Comparison of ENCODE assay signal across 8 cellular contexts in the genomic region with DNA sequence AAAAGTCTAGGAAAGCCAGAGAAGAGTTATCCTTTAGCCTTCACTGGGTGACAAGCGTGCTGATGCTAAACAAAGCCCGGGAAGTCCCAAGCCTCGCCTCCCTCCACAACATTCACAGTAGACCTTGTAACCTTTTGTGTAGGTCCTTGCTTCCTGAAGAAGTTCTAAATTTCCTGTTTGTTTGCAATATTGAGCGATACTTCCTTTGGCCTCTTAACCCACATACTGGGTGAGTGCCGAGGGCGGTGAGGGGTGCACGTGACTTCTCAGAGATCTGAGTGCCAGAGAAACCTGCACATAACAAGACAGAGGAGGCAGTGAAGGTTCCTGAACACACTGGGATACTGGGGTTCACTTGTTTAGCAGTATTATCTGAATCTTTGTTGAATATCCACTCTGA.
A peak's percentile ranks its signal among the peaks of the same experiment; 100 is the strongest.
DNase-seq lines count a peak whose midpoint lies in the region; ATAC-seq lines count a peak whose summit lies in the region.
"Had no signal": no experiment of that assay in that cellular context is flagged by ENCODE, and none has a peak within 500 bp of the region (broad histone marks: within the 10 kb centered on the region; RNA-seq: fewer than 3 reads in every experiment).

No MANE protein-coding gene starts in this region.

- no peaks in the 10 kb centered on the region for H3K9me3 ChIP-seq in HAP-1

- DNase-seq in T follicular helper cell (ENCODE audit: low read depth) (peak; percentile 28), iris pigment epithelial cell (ENCODE audit: low read depth) (peak; percentile 13), NOMO-1 (lab: John Stamatoyannopoulos, UW; ENCODE audit: unreplicated experiment in 2 of 2) (no peak), HAP-1 (ENCODE audit: low spot score in 2 of 2) (no peak)
- DNase-seq in activated T-cell treated with anti-CD3 and anti-CD28 coated beads, Interleukin-2, amount 50 U/mL, for 24 hours, result no peak
- DNase-seq: HCEC 1CT had no signal

- H3K4me3 ChIP-seq in HAP-1, result no peak overlapping the region

- H3K27ac Mint-ChIP-seq in activated T-cell treated with anti-CD3 and anti-CD28 coated beads, Interleukin-2, amount 50 U/mL, for 24 hours, result peak overlapping the region; percentile 77
- H3K27ac Mint-ChIP-seq in stimulated activated memory B cell treated with anti-CD40 and anti-IgM and Interleukin-4, amounts not matched to agents 10 μg/mL and 1 μg/mL and 100 μg/mL, for 72 hours, result peak overlapping the region; percentile 69

- H3K4me1 Mint-ChIP-seq in activated T-cell treated with anti-CD3 and anti-CD28 coated beads, Interleukin-2, amount 50 U/mL, for 24 hours (ENCODE audit: low read depth), result peaks cover 27% of the 10 kb centered on the region
- H3K4me1 Mint-ChIP-seq in stimulated activated memory B cell treated with anti-CD40 and anti-IgM and Interleukin-4, amounts not matched to agents 10 μg/mL and 1 μg/mL and 100 μg/mL, for 72 hours, result peaks cover 42% of the 10 kb centered on the region

- no peaks in the 10 kb centered on the region for H3K27me3 Mint-ChIP-seq in activated T-cell treated with anti-CD3 and anti-CD28 coated beads, Interleukin-2, amount 50 U/mL, for 24 hours
- no peaks in the 10 kb centered on the region for H3K27me3 Mint-ChIP-seq in stimulated activated memory B cell treated with anti-CD40 and anti-IgM and Interleukin-4, amounts not matched to agents 10 μg/mL and 1 μg/mL and 100 μg/mL, for 72 hours

- H3K4me3 Mint-ChIP-seq in activated T-cell treated with anti-CD3 and anti-CD28 coated beads, Interleukin-2, amount 50 U/mL, for 24 hours, result peak overlapping the region; percentile 34
- no peak overlapping the region for H3K4me3 Mint-ChIP-seq in stimulated activated memory B cell treated with anti-CD40 and anti-IgM and Interleukin-4, amounts not matched to agents 10 μg/mL and 1 μg/mL and 100 μg/mL, for 72 hours

- peaks cover 43% of the 10 kb centered on the region for H3K36me3 Mint-ChIP-seq in activated T-cell treated with anti-CD3 and anti-CD28 coated beads, Interleukin-2, amount 50 U/mL, for 24 hours (ENCODE audit: low read depth)
- peaks cover 71% of the 10 kb centered on the region for H3K36me3 Mint-ChIP-seq in stimulated activated memory B cell treated with anti-CD40 and anti-IgM and Interleukin-4, amounts not matched to agents 10 μg/mL and 1 μg/mL and 100 μg/mL, for 72 hours

- H3K27me3 ChIP-seq in HAP-1 (ENCODE audit: low read depth), result no peaks in the 10 kb centered on the region

- in situ Hi-C loops in HAP-1 (cut with MboI; ENCODE audit: low sequenced_read_pairs), result no loop called here

- H3K36me3 ChIP-seq in HAP-1 (replicated peaks), result no peaks in the 10 kb centered on the region; the same call in none of the 2 replicates

- H3K9me3 Mint-ChIP-seq in activated T-cell treated with anti-CD3 and anti-CD28 coated beads, Interleukin-2, amount 50 U/mL, for 24 hours, result no peaks in the 10 kb centered on the region
- no peaks in the 10 kb centered on the region for H3K9me3 Mint-ChIP-seq in stimulated activated memory B cell treated with anti-CD40 and anti-IgM and Interleukin-4, amounts not matched to agents 10 μg/mL and 1 μg/mL and 100 μg/mL, for 72 hours

- peak; percentile 64 for ATAC-seq in stimulated activated memory B cell treated with anti-CD40 and anti-IgM and Interleukin-4, amounts not matched to agents 10 μg/mL and 1 μg/mL and 100 μg/mL, for 72 hours
- no peak for ATAC-seq in GM21526 (IDR thresholded peaks at IDR 0.05; ENCODE audit: low FRiP score, unreplicated experiment)

- peaks cover 8% of the 10 kb centered on the region for H3K4me1 ChIP-seq in HAP-1

Comparison
In these comparisons a context has a peak if more than half of its experiments do, and no peak if none do; other contexts are left out.
1. DNase-seq: peak in T follicular helper cell (single experiment) and iris pigment epithelial cell (single experiment); none in activated T-cell treated with anti-CD3 and anti-CD28 coated beads, Interleukin-2, amount 50 U/mL, for 24 hours (single experiment), NOMO-1 (0 of 2) and HAP-1 (0 of 2).